Comparison of ENCODE assay signal across 13 cellular contexts in genomic region chr1:1757422-1758058, GRCh38. TPM values are rescaled to one million over a fixed set of nuclear protein-coding genes. Genes with fewer than 3 reads are reported as not detected.
A peak's percentile ranks its signal among the peaks of the same experiment; 100 is the strongest.
DNase-seq lines count a peak whose midpoint lies in the region; ATAC-seq, FAIRE-seq and TF ChIP-seq lines count a peak whose summit lies in the region.
"Had no signal": no experiment of that assay in that cellular context is flagged by ENCODE, and none has a peak within 500 bp of the region (broad histone marks: within the 10 kb centered on the region; RNA-seq: fewer than 3 reads in every experiment).

No MANE protein-coding gene starts in this region.

- H3K9me3 ChIP-seq in Peyer's patch: no peaks in the 10 kb centered on the region
- H3K9me3 ChIP-seq in left lung: no peaks in the 10 kb centered on the region
- no peaks in the 10 kb centered on the region for H3K9me3 ChIP-seq in small intestine (ENCODE audit: control insufficient read depth, low read depth)

- H3K27me3 ChIP-seq in Peyer's patch (no peaks in the 10 kb centered on the region), left lung (no peaks in the 10 kb centered on the region), small intestine (ENCODE audit: control insufficient read depth in 2 of 2, insufficient read depth in 2 of 2, low read length in 2 of 2) (no peaks in the 10 kb centered on the region)

- peaks cover 0 to 90% (median 0%) of the 10 kb centered on the region in 3 donors for H3K36me3 ChIP-seq in Peyer's patch
- peaks cover 0 to 98% of the 10 kb centered on the region in 2 donors for H3K36me3 ChIP-seq in left lung
- H3K36me3 ChIP-seq in small intestine (ENCODE audit: control insufficient read depth in 2 of 2, insufficient read depth in 2 of 2, low read length in 2 of 2): peaks cover 3 to 12% of the 10 kb centered on the region in 2 donors

- TF ChIP-seq POLR2A in Peyer's patch (IDR thresholded peaks at IDR 0.05): no peak

- H3K27me3 Mint-ChIP-seq in CD14-positive monocyte (ENCODE audit: low read depth in 3 of 3): peaks cover 0 to 3% (median 0%) of the 10 kb centered on the region in 3 donors
- H3K27me3 Mint-ChIP-seq: central memory CD8-positive, alpha-beta T cell; naive B cell had no signal

- H3K9me3 Mint-ChIP-seq in CD14-positive monocyte: no peaks in the 10 kb centered on the region
- H3K9me3 Mint-ChIP-seq: activated T-helper 2 cell treated with anti-CD3 and anti-CD28 coated beads, Interferon-gamma antibody, Interleukin-2, Interleukin-4, amounts not matched to agents 10 μg/mL and 5 μg/mL and 100 μg/mL, durations not matched to agents 14 hours and 24 hours and 36 hours; central memory CD8-positive, alpha-beta T cell; naive B cell had no signal

- H3K4me3 Mint-ChIP-seq in CD14-positive monocyte: peak overlapping the region in 1 of 2 donors; percentile 24
- H3K4me3 Mint-ChIP-seq: central memory CD8-positive, alpha-beta T cell had no signal

- DNase-seq in CD14-positive monocyte (ENCODE audit: low spot score): peak; percentile 38
- no peak for DNase-seq in Peyer's patch
- DNase-seq in left lung: peak in 1 of 2 donors; percentile 58
- no peak for DNase-seq in small intestine
- no peak for DNase-seq in effector CD8-positive, alpha-beta T cell (lab: John Stamatoyannopoulos, UW)
- DNase-seq: activated CD8-positive, alpha-beta memory T cell treated with anti-CD3 and anti-CD28 coated beads for 24 hours; naive B cell; NCI-H2081; NCI-H526 had no signal

- H3K27ac Mint-ChIP-seq in CD14-positive monocyte: peak overlapping the region in 2 of 7 donors; percentile 67 to 77
- H3K27ac Mint-ChIP-seq: activated T-helper 2 cell treated with anti-CD3 and anti-CD28 coated beads, Interferon-gamma antibody, Interleukin-2, Interleukin-4, amounts not matched to agents 10 μg/mL and 5 μg/mL and 100 μg/mL, durations not matched to agents 14 hours and 24 hours and 36 hours had no signal

- peaks cover 10% of the 10 kb centered on the region for H3K4me1 Mint-ChIP-seq in CD14-positive monocyte
- H3K4me1 Mint-ChIP-seq: central memory CD8-positive, alpha-beta T cell had no signal

- WGBS in small intestine, 3 donors: 68 to 81% (median 76%) methylated on average over 25 of the region's 25 CpGs

- no peak for FAIRE-seq in small intestine (lab: Jason Lieb, UNC)

- TF ChIP-seq CTCF in CD14-positive monocyte (IDR thresholded peaks at IDR 0.05): no peak
- TF ChIP-seq CTCF in Peyer's patch (IDR thresholded peaks at IDR 0.05): no peak
- TF ChIP-seq CTCF in left lung (IDR thresholded peaks at IDR 0.05): no peak

- H3K4me1 ChIP-seq in Peyer's patch (peaks cover 0 to 26% (median 6%) of the 10 kb centered on the region in 4 donors), left lung (peaks cover 5 to 29% of the 10 kb centered on the region in 2 donors), small intestine (ENCODE audit: control insufficient read depth in 2 of 2, insufficient read depth in 1 of 2, low read depth in 1 of 2, low read length in 1 of 2) (peaks cover 4 to 6% of the 10 kb centered on the region in 2 donors)

- H3K27ac ChIP-seq in Peyer's patch (peak overlapping the region in 3 of 4 donors; percentile 61 to 91 (median 84)), left lung (peak overlapping the region; percentile 63 to 71), small intestine (ENCODE audit: low read depth in 1 of 2, low read length in 1 of 2) (peak overlapping the region; percentile 86 to 87)

- peaks cover 81 to 95% of the 10 kb centered on the region in 2 donors for H3K36me3 Mint-ChIP-seq in CD14-positive monocyte
- H3K36me3 Mint-ChIP-seq: naive B cell had no signal

- H3K4me3 ChIP-seq in Peyer's patch (peak overlapping the region in 2 of 4 donors; percentile 31 to 35), left lung (no peak overlapping the region), small intestine (ENCODE audit: low read depth in 1 of 2, low read length in 2 of 2) (peak overlapping the region in 1 of 2 donors; percentile 21)

- ATAC-seq in left lung (no peak), GM21381 (IDR thresholded peaks at IDR 0.05; ENCODE audit: unreplicated experiment) (no peak), GM21576 (IDR thresholded peaks at IDR 0.05; ENCODE audit: unreplicated experiment) (no peak)

- intact Hi-C loops in CD14-positive monocyte (cut with micrococcal nuclease) (no loop called here), left lung (cut with DNase I) (no loop called here)

RNA-seq across cellular contexts. Expression of gene NADK, which starts 20.7 kb away (rescaled TPM):
- polyA plus RNA-seq in CD14-positive monocyte (100 to 1,000 TPM; 175 to 235 TPM), small intestine (10 to 100 TPM; 67.8 to 84.1 (median 70.0) TPM)
- total RNA-seq in Peyer's patch (100 to 1,000 TPM; 115 to 210 (median 162) TPM), left lung (100 to 1,000 TPM in 1 of 2 donors, 10 to 100 TPM in 1; 82.3 to 126 TPM)

RNA-seq across cellular contexts. Expression of gene CDK11A, which starts 33.4 kb away (rescaled TPM):
- polyA plus RNA-seq in CD14-positive monocyte: 10 to 100 TPM in 1 of 2 donors, 1 to 10 TPM in 1; 4.4 to 13.3 TPM
- 100 to 1,000 TPM; 129 to 269 (median 199) TPM for total RNA-seq in Peyer's patch
- total RNA-seq in left lung: 10 to 100 TPM; 21.1 to 43.2 TPM
- 100 to 1,000 TPM in 1 of 3 donors, 10 to 100 TPM in 2; 25.5 to 232 (median 71.3) TPM for polyA plus RNA-seq in small intestine
